Comparison of ENCODE assay signal across 8 cellular contexts in genomic region chr20:5126512-5127203, GRCh38. TPM values are rescaled to one million over a fixed set of nuclear protein-coding genes. Genes with fewer than 3 reads are reported as not detected.
DNase-seq lines count a peak whose midpoint lies in the region; ATAC-seq and TF ChIP-seq lines count a peak whose summit lies in the region.

Gene CDS2, plus strand, starts transcription at chr20:5127008. Its CDS starts 85 bp downstream, at chr20:5127093.

- intact Hi-C loops in PC-3 (cut with micrococcal nuclease) (loop anchor here (1.0 kb wide), 2 partner anchors 66 to 97 kb away; no protein-coding TSS in a partner anchor), mucosa of descending colon (cut with DNase I, micrococcal nuclease) (loop anchor here (5.0 kb wide), 1 partner anchor 66 kb away; no protein-coding TSS in a partner anchor)

- H3K9me3 ChIP-seq in PC-3 (ENCODE audit: low read length) (no peaks in the 10 kb centered on the region), mucosa of descending colon (no peaks in the 10 kb centered on the region)

- CTCF ChIA-PET in PC-3 (lab: Charles Lee) = interaction anchor here (0.6 to 3.4 kb wide), 20 partner anchors 11 to 527 kb away, joined by 3 to 161 read pairs (median 6); no protein-coding TSS in a partner anchor

- TF ChIP-seq CTCF in PC-3 (conservative IDR thresholded peaks at IDR 0.05; ENCODE audit: low read depth, low read length) = peak; percentile 72
- peak; percentile 81 for TF ChIP-seq CTCF in mucosa of descending colon (IDR thresholded peaks at IDR 0.05)

- peak within 1 kb of the TSS; percentile 86 for H3K4me2 ChIP-seq in PC-3 (ENCODE audit: low read length)

- peak within 1 kb of the TSS; percentile 54 for H3K4me3 ChIP-seq in Jurkat, Clone E6-1 (ENCODE audit: low read length)
- peak within 1 kb of the TSS; percentile 87 for H3K4me3 ChIP-seq in PC-3 (ENCODE audit: low read length)
- peak within 1 kb of the TSS; percentile 97 for H3K4me3 ChIP-seq in mucosa of descending colon

- DNase-seq in DMS53 treated with DMSO at 0.1 percent for 48 hours (lab: John Stamatoyannopoulos, UW; ENCODE audit: unreplicated experiment) = peak; percentile 99
- DNase-seq in Jurkat, Clone E6-1 (ENCODE audit: low read depth, low spot score) = peak; percentile 95
- DNase-seq in PC-3 = peak; percentile 99
- peak; percentile 100 for DNase-seq in activated T-cell treated with anti-CD3 and anti-CD28 coated beads for 48 hours (ENCODE audit: low read depth)
- DNase-seq in epithelial cell of prostate (ENCODE audit: low read depth, low spot score) = peak; percentile 91
- DNase-seq in mucosa of descending colon = peak; percentile 100
- peak; percentile 100 for DNase-seq in stimulated activated CD8-positive, alpha-beta memory T cell treated with anti-CD3 and anti-CD28 coated beads, Interleukin-4, amount 100 ng/mL, for 24 hours (ENCODE audit: low read depth)

- no peaks in the 10 kb centered on the region for H3K9me2 ChIP-seq in PC-3 (replicated peaks; ENCODE audit: low read length)

- H3F3A ChIP-seq in PC-3 (ENCODE audit: low read length, unreplicated experiment) = no peaks in the 10 kb centered on the region

- ATAC-seq in GM21619 (IDR thresholded peaks at IDR 0.05; ENCODE audit: unreplicated experiment) (peak; percentile 81), PC-3 (peak; percentile 90), mucosa of descending colon (peak; percentile 93)

- 0 out of 2 replicates have a peak, but pooled peaks cover 4% of the 10 kb centered on the region for H4K20me1 ChIP-seq in PC-3 (ENCODE audit: low read length)

- H3K79me2 ChIP-seq in PC-3 (ENCODE audit: low read length) = peaks cover 43% of the 10 kb centered on the region

- peak within 1 kb of the TSS; percentile 89 for H2AFZ ChIP-seq in PC-3 (ENCODE audit: low read length)

- H3K36me3 ChIP-seq in PC-3 (ENCODE audit: low read depth, low read length) = no peaks in the 10 kb centered on the region
- peaks cover 5% of the 10 kb centered on the region for H3K36me3 ChIP-seq in mucosa of descending colon (ENCODE audit: low read depth)

- no peaks in the 10 kb centered on the region for H3K27me3 ChIP-seq in PC-3 (ENCODE audit: low read length)

- H3K27ac ChIP-seq in PC-3 (ENCODE audit: low read length) = peak within 1 kb of the TSS; percentile 44
- peak within 1 kb of the TSS; percentile 68 for H3K27ac ChIP-seq in epithelial cell of prostate

- BruUV-seq in PC-3 (replicated peaks; lab: Mats Ljungman, UMichigan) = no TSS peak

- peak within 1 kb of the TSS; percentile 85 for H3K9ac ChIP-seq in PC-3 (ENCODE audit: low read length)

- peaks cover 15% of the 10 kb centered on the region for H3K4me1 ChIP-seq in PC-3 (ENCODE audit: insufficient read depth, low read length)
- H3K4me1 ChIP-seq in mucosa of descending colon (ENCODE audit: low read depth) = peaks cover 8% of the 10 kb centered on the region

- POLR2A ChIA-PET in PC-3 (lab: Charles Lee; ENCODE audit: unreplicated experiment) = interaction anchor here (0.6 to 1.5 kb wide), 8 partner anchors 27 to 149 kb away, joined by 3 to 16 read pairs (median 4); no protein-coding TSS in a partner anchor

RNA-seq across cellular contexts. Expression of gene CDS2, which starts in this region (rescaled TPM):
- 21.2 TPM for polyA plus RNA-seq in Jurkat, Clone E6-1 (2012; ENCODE audit: insufficient read depth, insufficient read length)
- total RNA-seq in PC-3 (2014; rRNA removed) (13.2 and 17.1 TPM in 2 replicates), mucosa of descending colon (10 to 100 TPM; 37.9 to 59.5 (median 39.6) TPM)

Comparison
In these comparisons a context has a peak if more than half of its experiments do, and no peak if none do; other contexts are left out.
1. Peak in every context shown above with its lines: DNase-seq, ATAC-seq, H3K4me3 ChIP-seq and H3K27ac ChIP-seq.